ENCODE assay signal across 1 cellular context in genomic region chr7:23299770-23300300, GRCh38.
TF ChIP-seq lines count a peak whose summit lies in the region.

No MANE protein-coding gene starts in this region.

TF ChIP-seq in IMR-90, 13 proteins besides CTCF, POLR2A, EP300 and RAD21 (continued from another document):
- TF ChIP-seq USF2 (IDR thresholded peaks at IDR 0.05; ENCODE audit: low read depth, low read length) (no peak), FOS (IDR thresholded peaks at IDR 0.05; ENCODE audit: low read depth, low read length) (no peak), ELK1 (IDR thresholded peaks at IDR 0.05; ENCODE audit: borderline replicate concordance, low read depth, low read length) (no peak), NFE2L2 (IDR thresholded peaks at IDR 0.05; ENCODE audit: low read depth, low read length) (no peak)
